In genomic region chrX:108018659-108019381, GRCh38 we compare ENCODE assay signal across 15 cellular contexts. TPM values are rescaled to one million over a fixed set of nuclear protein-coding genes. Genes with fewer than 3 reads are reported as not detected.
DNase-seq lines count a peak whose midpoint lies in the region; ATAC-seq and TF ChIP-seq lines count a peak whose summit lies in the region.
"Had no signal": no experiment of that assay in that cellular context is flagged by ENCODE, and none has a peak within 500 bp of the region (broad histone marks: within the 10 kb centered on the region; RNA-seq: fewer than 3 reads in every experiment).

No MANE protein-coding gene starts in this region.

- peaks cover 52% of the 10 kb centered on the region for H3K4me1 Mint-ChIP-seq in activated CD8-positive, alpha-beta T cell treated with anti-CD3 and anti-CD28 coated beads for 36 hours (ENCODE audit: low read depth)
- H3K4me1 Mint-ChIP-seq in effector memory CD8-positive, alpha-beta T cell (ENCODE audit: low read depth in 2 of 2): peaks cover 26 to 33% of the 10 kb centered on the region in 2 donors
- H3K4me1 Mint-ChIP-seq: neural crest cell had no signal

- peak overlapping the region; percentile 60 for H3K27ac Mint-ChIP-seq in activated CD8-positive, alpha-beta T cell treated with anti-CD3 and anti-CD28 coated beads for 36 hours
- H3K27ac Mint-ChIP-seq in effector memory CD8-positive, alpha-beta T cell: peak overlapping the region; percentile 61 to 87

- ATAC-seq in HG03442 (IDR thresholded peaks at IDR 0.05; ENCODE audit: unreplicated experiment): peak; percentile 47
- ATAC-seq in activated CD8-positive, alpha-beta T cell treated with anti-CD3 and anti-CD28 coated beads for 36 hours: peak; percentile 64
- ATAC-seq in effector memory CD8-positive, alpha-beta T cell (replicated peaks): peak; percentile 91
- ATAC-seq in GM19395 (IDR thresholded peaks at IDR 0.05; ENCODE audit: unreplicated experiment): no peak
- no peak for ATAC-seq in HG02852 (IDR thresholded peaks at IDR 0.05; ENCODE audit: unreplicated experiment)
- no peak for ATAC-seq in GM21447 (IDR thresholded peaks at IDR 0.05; ENCODE audit: unreplicated experiment)
- ATAC-seq: left lung had no signal

- POLR2A ChIA-PET in activated CD8-positive, alpha-beta T cell treated with anti-CD3 and anti-CD28 coated beads for 36 hours (lab: Charles Lee): no interaction called here

- no peaks in the 10 kb centered on the region for H3K27me3 Mint-ChIP-seq in activated CD8-positive, alpha-beta T cell treated with anti-CD3 and anti-CD28 coated beads for 36 hours
- no peaks in the 10 kb centered on the region for H3K27me3 Mint-ChIP-seq in effector memory CD8-positive, alpha-beta T cell

- peaks cover 8% of the 10 kb centered on the region for H3K9me3 Mint-ChIP-seq in activated CD8-positive, alpha-beta T cell treated with anti-CD3 and anti-CD28 coated beads for 36 hours
- H3K9me3 Mint-ChIP-seq in effector memory CD8-positive, alpha-beta T cell: peaks cover 0 to 7% of the 10 kb centered on the region in 2 donors

- H3K36me3 Mint-ChIP-seq in activated CD8-positive, alpha-beta T cell treated with anti-CD3 and anti-CD28 coated beads for 36 hours (ENCODE audit: low read depth): peaks cover 3% of the 10 kb centered on the region
- peaks cover 7% of the 10 kb centered on the region for H3K36me3 Mint-ChIP-seq in effector memory CD8-positive, alpha-beta T cell (ENCODE audit: insufficient read depth)
- H3K36me3 Mint-ChIP-seq: CD14-positive monocyte had no signal

- DNase-seq in GM12865 (ENCODE audit: low read depth): peak; percentile 32
- peak; percentile 27 for DNase-seq in activated CD8-positive, alpha-beta T cell treated with anti-CD3 and anti-CD28 coated beads for 36 hours
- DNase-seq in effector memory CD8-positive, alpha-beta T cell: peak; percentile 9 to 18 (median 11)
- DNase-seq: caudate nucleus, heart right ventricle, left lung, NCI-H1092 treated with DMSO at 0.1 percent for 48 hours, NCI-H226 had no signal

- peak overlapping the region; percentile 22 for H3K4me3 Mint-ChIP-seq in activated CD8-positive, alpha-beta T cell treated with anti-CD3 and anti-CD28 coated beads for 36 hours
- H3K4me3 Mint-ChIP-seq in effector memory CD8-positive, alpha-beta T cell: peak overlapping the region; percentile 78 to 92
- H3K4me3 Mint-ChIP-seq: neural crest cell had no signal

- TF ChIP-seq CTCF in GM12865 (IDR thresholded peaks at IDR 0.05; ENCODE audit: insufficient read depth, low read depth, low read length, missing control alignments): no peak
- TF ChIP-seq CTCF in activated CD8-positive, alpha-beta T cell treated with anti-CD3 and anti-CD28 coated beads for 36 hours (IDR thresholded peaks at IDR 0.05): no peak

- CTCF ChIA-PET in activated CD8-positive, alpha-beta T cell treated with anti-CD3 and anti-CD28 coated beads for 36 hours (lab: Charles Lee): interaction anchor here (1.2 kb wide), 1 partner anchor 12 kb away, joined by 4 read pairs; no protein-coding TSS in a partner anchor

- H3K4me3 ChIP-seq in GM12865 (ENCODE audit: low read depth, low read length): no peak overlapping the region
- H3K4me3 ChIP-seq: left lung had no signal

- intact Hi-C loops in activated CD8-positive, alpha-beta T cell treated with anti-CD3 and anti-CD28 coated beads for 36 hours (cut with micrococcal nuclease): no loop called here

RNA-seq across cellular contexts. Expression of gene VSIG1, which starts 26.0 kb away (rescaled TPM):
- 1 to 10 TPM in 1 of 2 experiments, under 1 TPM in 1; 0.61 to 1.2 TPM for total RNA-seq in activated CD8-positive, alpha-beta T cell treated with anti-CD3 and anti-CD28 coated beads for 36 hours
- total RNA-seq: neural crest cell had no signal

RNA-seq across cellular contexts. Expression of gene TEX13B, which starts 36.6 kb away (rescaled TPM):
- total RNA-seq in activated CD8-positive, alpha-beta T cell treated with anti-CD3 and anti-CD28 coated beads for 36 hours: not detected
- total RNA-seq: heart right ventricle; left lung; neural crest cell; T-helper 1 cell treated with Interleukin-12 subunit alpha and Interleukin-12 subunit beta and Interleukin-4 antibody, amounts not matched to agents 30 ng/mL and 1 ng/mL, for 36 hours had no signal

Comparison
In these comparisons a context has a peak if more than half of its experiments do, and no peak if none do; other contexts are left out.
1. ATAC-seq: peak in HG03442 (single experiment), activated CD8-positive, alpha-beta T cell treated with anti-CD3 and anti-CD28 coated beads for 36 hours (single experiment) and effector memory CD8-positive, alpha-beta T cell (single experiment); none in GM19395 (single experiment), HG02852 (single experiment) and GM21447 (single experiment).
2. Peak in every context shown above with its lines, with median percentiles within 50 percentile points of each other: DNase-seq.